In the genomic region with DNA sequence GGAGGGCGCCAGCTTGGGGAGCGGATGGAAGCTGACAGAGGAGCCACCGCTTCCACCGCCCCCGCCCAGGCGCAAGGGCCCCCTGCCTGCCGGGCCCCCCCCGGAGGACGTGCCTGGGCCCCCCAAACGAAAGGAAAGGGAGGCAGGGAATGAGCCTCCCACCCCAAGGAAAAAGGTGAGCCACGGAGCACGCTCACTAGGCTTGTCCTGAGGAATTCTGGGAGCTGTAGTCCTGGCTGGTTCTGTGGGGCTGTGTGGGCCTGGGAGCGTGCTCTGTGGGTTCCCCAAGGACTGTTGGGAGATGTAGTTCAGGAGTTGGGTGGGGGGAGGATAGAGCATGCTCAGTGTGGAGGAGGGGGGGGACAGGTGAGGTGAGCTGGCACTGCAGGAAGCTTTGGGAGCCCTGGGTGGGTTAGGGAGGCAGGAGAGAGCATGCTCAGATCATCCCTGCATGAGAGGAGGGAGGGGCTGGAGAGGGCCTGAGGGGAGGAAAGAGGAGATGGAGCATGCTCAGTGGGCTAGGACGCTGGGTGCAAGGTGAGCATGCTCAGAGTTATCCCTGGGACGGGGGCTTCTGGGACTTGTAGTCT, we compare ENCODE assay signal across 1 cellular context.
TF ChIP-seq lines count a peak whose summit lies in the region.

No MANE protein-coding gene starts in this region.

TF ChIP-seq in A549, 52 proteins besides CTCF, POLR2A, EP300 and RAD21 (continued from another document):
- TF ChIP-seq, protein P1, sequence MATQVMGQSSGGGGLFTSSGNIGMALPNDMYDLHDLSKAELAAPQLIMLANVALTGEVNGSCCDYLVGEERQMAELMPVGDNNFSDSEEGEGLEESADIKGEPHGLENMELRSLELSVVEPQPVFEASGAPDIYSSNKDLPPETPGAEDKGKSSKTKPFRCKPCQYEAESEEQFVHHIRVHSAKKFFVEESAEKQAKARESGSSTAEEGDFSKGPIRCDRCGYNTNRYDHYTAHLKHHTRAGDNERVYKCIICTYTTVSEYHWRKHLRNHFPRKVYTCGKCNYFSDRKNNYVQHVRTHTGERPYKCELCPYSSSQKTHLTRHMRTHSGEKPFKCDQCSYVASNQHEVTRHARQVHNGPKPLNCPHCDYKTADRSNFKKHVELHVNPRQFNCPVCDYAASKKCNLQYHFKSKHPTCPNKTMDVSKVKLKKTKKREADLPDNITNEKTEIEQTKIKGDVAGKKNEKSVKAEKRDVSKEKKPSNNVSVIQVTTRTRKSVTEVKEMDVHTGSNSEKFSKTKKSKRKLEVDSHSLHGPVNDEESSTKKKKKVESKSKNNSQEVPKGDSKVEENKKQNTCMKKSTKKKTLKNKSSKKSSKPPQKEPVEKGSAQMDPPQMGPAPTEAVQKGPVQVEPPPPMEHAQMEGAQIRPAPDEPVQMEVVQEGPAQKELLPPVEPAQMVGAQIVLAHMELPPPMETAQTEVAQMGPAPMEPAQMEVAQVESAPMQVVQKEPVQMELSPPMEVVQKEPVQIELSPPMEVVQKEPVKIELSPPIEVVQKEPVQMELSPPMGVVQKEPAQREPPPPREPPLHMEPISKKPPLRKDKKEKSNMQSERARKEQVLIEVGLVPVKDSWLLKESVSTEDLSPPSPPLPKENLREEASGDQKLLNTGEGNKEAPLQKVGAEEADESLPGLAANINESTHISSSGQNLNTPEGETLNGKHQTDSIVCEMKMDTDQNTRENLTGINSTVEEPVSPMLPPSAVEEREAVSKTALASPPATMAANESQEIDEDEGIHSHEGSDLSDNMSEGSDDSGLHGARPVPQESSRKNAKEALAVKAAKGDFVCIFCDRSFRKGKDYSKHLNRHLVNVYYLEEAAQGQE (IDR thresholded peaks at IDR 0.05), result no peak
- TF ChIP-seq ESRRA (IDR thresholded peaks at IDR 0.05; ENCODE audit: borderline replicate concordance, low read length) (no peak), SREBF2 (IDR thresholded peaks at IDR 0.05) (no peak), KDM1A (IDR thresholded peaks at IDR 0.05; ENCODE audit: low read depth) (no peak), ZSCAN20 (CRISPR knock-in tag; IDR thresholded peaks at IDR 0.05) (no peak)
